ENCODE assay signal across 9 cellular contexts in genomic region chr11:8247312-8247711, GRCh38. TPM values are rescaled to one million over a fixed set of nuclear protein-coding genes. Genes with fewer than 3 reads are reported as not detected.
DNase-seq lines count a peak whose midpoint lies in the region; ATAC-seq, FAIRE-seq and TF ChIP-seq lines count a peak whose summit lies in the region.
"Had no signal": no experiment of that assay in that cellular context is flagged by ENCODE, and none has a peak within 500 bp of the region (broad histone marks: within the 10 kb centered on the region; RNA-seq: fewer than 3 reads in every experiment).

No MANE protein-coding gene starts in this region.

- no peak overlapping the region for H3K9ac ChIP-seq in mammary epithelial cell (ENCODE audit: insufficient read depth, low read length)

- no TSS peak for BruUV-seq in mammary epithelial cell (replicated peaks; lab: Mats Ljungman, UMichigan)

- H4K20me1 ChIP-seq in mammary epithelial cell (ENCODE audit: insufficient read depth, low read length), result no peaks in the 10 kb centered on the region

- ATAC-seq in gastrocnemius medialis (peak; percentile 74 to 81), HG02798 (IDR thresholded peaks at IDR 0.05; ENCODE audit: poor library complexity, unreplicated experiment) (no peak)

- H3K9me3 ChIP-seq in MG63 (no peaks in the 10 kb centered on the region), mammary epithelial cell (replicated peaks; ENCODE audit: insufficient read depth, low read length) (no peaks in the 10 kb centered on the region), gastrocnemius medialis (no peaks in the 10 kb centered on the region)

- DNase-seq in activated CD4-positive, alpha-beta T cell treated with anti-CD3 and anti-CD28 coated beads for 48 hours, result peak; percentile 43
- no peak for DNase-seq in activated CD4-positive, alpha-beta T cell treated with anti-CD3 and anti-CD28 coated beads, Interleukin-2, amount 50 U/mL, for 4 hours
- peak; percentile 15 for DNase-seq in MG63
- DNase-seq in mammary epithelial cell, result no peak
- DNase-seq in gastrocnemius medialis, result peak in 1 of 2 donors; percentile 54
- DNase-seq in GM19239 (ENCODE audit: insufficient read length, low spot score), result no peak
- DNase-seq in posterior vena cava (ENCODE audit: low spot score), result no peak

- H3K36me3 ChIP-seq in MG63 (no peaks in the 10 kb centered on the region), mammary epithelial cell (ENCODE audit: insufficient read depth, low read length) (no peaks in the 10 kb centered on the region), gastrocnemius medialis (no peaks in the 10 kb centered on the region)

- FAIRE-seq in GM19239 (lab: Jason Lieb, UNC), result no peak
- FAIRE-seq: G401.6 had no signal

- TF ChIP-seq POLR2A in gastrocnemius medialis (IDR thresholded peaks at IDR 0.05), result no peak

- in situ Hi-C loops in mammary epithelial cell (cut with MboI; ENCODE audit: low sequenced_read_pairs in 2 of 2), result loop anchor here in 1 of 2 donors (25.0 kb wide), 1 partner anchor 440 kb away; the partner anchor contains the start of genes RPL27A and TRIM66
- in situ Hi-C loops in gastrocnemius medialis (cut with MboI; ENCODE audit: low sequenced_read_pairs in 4 of 4), result loop anchor here in 1 of 4 donors (25.0 kb wide), 1 partner anchor 715 kb away; the partner anchor contains the start of gene TMEM9B

- intact Hi-C loops in mammary epithelial cell (cut with micrococcal nuclease) (loop anchor here (1.0 kb wide), 3 partner anchors 16 to 712 kb away; partner anchors contain the start of gene LMO1), gastrocnemius medialis (cut with DNase I; ENCODE audit: low total_unique reads) (loop anchor here (1.0 kb wide), 2 partner anchors 16 to 63 kb away; partner anchors contain the start of gene LMO1), posterior vena cava (cut with DNase I) (no loop called here)

- H3K4me3 ChIP-seq in MG63 (no peak overlapping the region), mammary epithelial cell (replicated peaks in 1 of 3; ENCODE audit: insufficient read depth in 1 of 3, low read depth in 2 of 3, low read length in 3 of 3) (no peak overlapping the region), gastrocnemius medialis (no peak overlapping the region)

- no peak overlapping the region for H3K4me2 ChIP-seq in mammary epithelial cell (ENCODE audit: insufficient read depth, low read depth, low read length)

- no peak overlapping the region for H2AFZ ChIP-seq in mammary epithelial cell (ENCODE audit: low read depth, low read length)

- H3K27me3 ChIP-seq in MG63 (no peaks in the 10 kb centered on the region), mammary epithelial cell (ENCODE audit: insufficient read depth, low read length) (no peaks in the 10 kb centered on the region), gastrocnemius medialis (no peaks in the 10 kb centered on the region)

- no peak overlapping the region for H3K27ac ChIP-seq in mammary epithelial cell (ENCODE audit: insufficient read depth, low read depth, low read length)
- no peak overlapping the region for H3K27ac ChIP-seq in gastrocnemius medialis

- no peaks in the 10 kb centered on the region for H3K4me1 ChIP-seq in mammary epithelial cell (ENCODE audit: insufficient read depth, low read length)
- H3K4me1 ChIP-seq in gastrocnemius medialis, result peaks cover 7 to 18% of the 10 kb centered on the region in 2 donors

- TF ChIP-seq CTCF in mammary epithelial cell (conservative IDR thresholded peaks at IDR 0.05 in 1 of 2, IDR thresholded peaks at IDR 0.05 in 1 of 2; ENCODE audit: extremely low read depth in 1 of 2, insufficient read depth in 1 of 2, low read depth in 1 of 2, low read length in 2 of 2) (peak; percentile 67 to 83), gastrocnemius medialis (IDR thresholded peaks at IDR 0.05 in 4 of 5, conservative IDR thresholded peaks at IDR 0.05 in 1 of 5) (peak; percentile 50 to 83 (median 79))

- dilution Hi-C loops in mammary epithelial cell (cut with HindIII; ENCODE audit: low sequenced_read_pairs), result no loop called here

- 54% methylated on average over 5 of the region's 6 CpGs for WGBS in mammary epithelial cell (ENCODE audit: low coverage, missing lambda C conversion rate)

- no peaks in the 10 kb centered on the region for H3K79me2 ChIP-seq in mammary epithelial cell (ENCODE audit: insufficient read depth, low read length)

- CTCF ChIA-PET in mammary epithelial cell (lab: Charles Lee; ENCODE audit: low non-redundant PET), result no interaction called here

RNA-seq across cellular contexts. Expression of gene LMO1, which starts 16.4 kb away (rescaled TPM):
- not detected in 2 replicates for total RNA-seq in MG63 (2014; rRNA removed; shearing (Covaris generic); ENCODE audit: low replicate concordance)
- total RNA-seq in mammary epithelial cell, result under 1 TPM; 0.17 to 0.54 TPM
- polyA plus RNA-seq in mammary epithelial cell, result not detected
- polyA minus RNA-seq in mammary epithelial cell, result not detected
- total RNA-seq in gastrocnemius medialis, result 1 to 10 TPM; 2.2 to 7.0 (median 2.5) TPM
- under 1 TPM in 1 of 2 donors, not detected in 1; 0.38 TPM for total RNA-seq in posterior vena cava

Comparison
In these comparisons a context has a peak if more than half of its experiments do, and no peak if none do; other contexts are left out.
1. DNase-seq: peak in activated CD4-positive, alpha-beta T cell treated with anti-CD3 and anti-CD28 coated beads for 48 hours (single experiment) and MG63 (single experiment); none in activated CD4-positive, alpha-beta T cell treated with anti-CD3 and anti-CD28 coated beads, Interleukin-2, amount 50 U/mL, for 4 hours (0 of 2), mammary epithelial cell (single experiment), GM19239 (single experiment) and posterior vena cava (single experiment).
2. intact Hi-C loops: an anchor here in mammary epithelial cell (1.0 kb wide) and gastrocnemius medialis (1.0 kb wide); none called in posterior vena cava.